Comparison of ENCODE assay signal across 8 cellular contexts in the genomic region with DNA sequence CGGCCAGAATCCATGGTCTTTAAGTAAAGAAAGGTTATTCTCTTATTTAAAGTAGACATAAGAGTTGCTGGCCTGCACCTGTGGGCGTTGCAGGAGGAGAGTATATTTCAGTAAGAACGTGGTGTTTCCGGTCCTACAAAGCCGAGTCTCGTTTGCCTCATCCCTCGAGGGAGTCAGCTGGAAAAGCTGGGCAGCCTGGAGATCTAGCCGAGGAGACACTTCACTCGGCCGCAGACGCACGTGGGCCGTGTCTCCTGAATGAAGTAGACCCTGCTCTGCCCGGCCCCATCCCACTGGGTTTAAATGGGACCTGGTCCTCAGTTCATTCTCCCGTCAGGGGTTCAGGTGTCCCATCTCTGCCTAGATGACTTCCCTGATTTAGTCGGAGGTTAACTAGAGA. TPM values are rescaled to one million over a fixed set of nuclear protein-coding genes. Genes with fewer than 3 reads are reported as not detected.
"Had no signal": no experiment of that assay in that cellular context is flagged by ENCODE, and none has a peak within 500 bp of the region (broad histone marks: within the 10 kb centered on the region; RNA-seq: fewer than 3 reads in every experiment).

No MANE protein-coding gene starts in this region.

- H3K4me3 ChIP-seq: GM23248, K562 had no signal

- H3K9ac ChIP-seq: GM23248 had no signal

- H3K27ac ChIP-seq: GM23248 had no signal

- FAIRE-seq: HTR-8/SVneo, K562 had no signal

- ATAC-seq: K562 had no signal

- DNase-seq: GM23248, GOT3, H9, HCEC 1CT, IMR-90 had no signal

RNA-seq across cellular contexts. Expression of a gene that starts 14.9 kb away (rescaled TPM):
- total RNA-seq: HT-29, K562 had no signal
- polyA plus RNA-seq: K562 had no signal
